Comparison of ENCODE assay signal across 20 cellular contexts in genomic region chr6:109239918-109240321, GRCh38.
A peak's percentile ranks its signal among the peaks of the same experiment; 100 is the strongest.
DNase-seq lines count a peak whose midpoint lies in the region; ATAC-seq, FAIRE-seq and TF ChIP-seq lines count a peak whose summit lies in the region.
"Had no signal": no experiment of that assay in that cellular context is flagged by ENCODE, and none has a peak within 500 bp of the region (broad histone marks: within the 10 kb centered on the region; RNA-seq: fewer than 3 reads in every experiment).

No MANE protein-coding gene starts in this region.

- H3K9me3 ChIP-seq in HepG2 (ENCODE audit: low read length) = no peaks in the 10 kb centered on the region
- no peaks in the 10 kb centered on the region for H3K9me3 ChIP-seq in right lobe of liver
- H3K9me3 ChIP-seq in PC-9 (ENCODE audit: insufficient read depth, low read depth) = no peaks in the 10 kb centered on the region
- H3K9me3 ChIP-seq: esophagus squamous epithelium, SJCRH30, stomach had no signal

- TF ChIP-seq EP300 in HepG2 (IDR thresholded peaks at IDR 0.05; ENCODE audit: low read depth in 2 of 2, low read length in 2 of 2) (no peak), HepG2 (CRISPR knock-in tag; IDR thresholded peaks at IDR 0.05; ENCODE audit: borderline replicate concordance) (no peak)

- H3K4me1 ChIP-seq in HepG2 (ENCODE audit: insufficient read depth, low read length) = peaks cover 48% of the 10 kb centered on the region
- H3K4me1 ChIP-seq in right lobe of liver = no peaks in the 10 kb centered on the region
- H3K4me1 ChIP-seq in PC-9 (replicated peaks; ENCODE audit: insufficient read depth) = peaks cover 22% of the 10 kb centered on the region
- H3K4me1 ChIP-seq: SJCRH30 had no signal

- POLR2A ChIA-PET in HepG2 (lab: Yijun Ruan, JAX) (interaction anchor here (0.9 kb wide), 1 partner anchor 144 kb away, joined by 3 read pairs; no protein-coding TSS in a partner anchor), PC-9 (lab: Charles Lee; ENCODE audit: unreplicated experiment) (no interaction called here)

- H3K4me2 ChIP-seq in HepG2 (ENCODE audit: low read depth, low read length) (peak overlapping the region; percentile 93), PC-9 (no peak overlapping the region)

- in situ Hi-C loops in HepG2 (cut with HindIII; ENCODE audit: extremely low pct_ligation_motif_present, low pct_unique_long_range_greater_than_20kb) = no loop called here

- H3F3A ChIP-seq in PC-9 (ENCODE audit: insufficient read depth, low read depth) = peaks cover 6% of the 10 kb centered on the region; the same call in 1 of the 2 replicates

- H3K27ac ChIP-seq in HepG2 (ENCODE audit: extremely low read length, insufficient read depth, low read length) = peak overlapping the region; percentile 23
- H3K27ac ChIP-seq in right lobe of liver = no peak overlapping the region
- H3K27ac ChIP-seq in PC-9 = no peak overlapping the region
- H3K27ac ChIP-seq: SJCRH30 had no signal

- no peak for TF ChIP-seq CTCF in HepG2 (CRISPR knock-in tag; IDR thresholded peaks at IDR 0.05)
- no peak for TF ChIP-seq CTCF in right lobe of liver (IDR thresholded peaks at IDR 0.05)
- TF ChIP-seq CTCF in PC-9 (conservative IDR thresholded peaks at IDR 0.05) = no peak

- H2AFZ ChIP-seq in HepG2 (ENCODE audit: low read length) (peak overlapping the region; percentile 73), PC-9 (no peak overlapping the region)

- FAIRE-seq in HepG2 (lab: Jason Lieb, UNC) = peak; percentile 64
- FAIRE-seq: A204.1, bronchial epithelial cell, D721Med, GM19239, H1 had no signal

- H3K4me3 ChIP-seq in HepG2 (replicated peaks in 1 of 3; ENCODE audit: insufficient read depth in 1 of 3, low read depth in 2 of 3, low read length in 3 of 3) (peak overlapping the region; percentile 30 to 67 (median 59)), right lobe of liver (no peak overlapping the region), PC-9 (no peak overlapping the region)
- H3K4me3 ChIP-seq: esophagus squamous epithelium, SJCRH30, stomach had no signal

- H3K9me2 ChIP-seq in PC-9 (ENCODE audit: insufficient read depth) = no peaks in the 10 kb centered on the region

- BruUV-seq in HepG2 (replicated peaks; lab: Mats Ljungman, UMichigan) (no TSS peak), PC-9 (replicated peaks; lab: Mats Ljungman, UMichigan) (no TSS peak)

- no peaks in the 10 kb centered on the region for H3K36me3 ChIP-seq in HepG2 (replicated peaks in 1 of 2; ENCODE audit: control insufficient read depth in 1 of 2, insufficient read depth in 2 of 2, low read length in 2 of 2)
- H3K36me3 ChIP-seq in right lobe of liver = no peaks in the 10 kb centered on the region
- H3K36me3 ChIP-seq in PC-9 (ENCODE audit: low read depth) = no peaks in the 10 kb centered on the region
- H3K36me3 ChIP-seq: esophagus squamous epithelium, SJCRH30, stomach had no signal

- peak overlapping the region; percentile 66 for H3K9ac ChIP-seq in HepG2 (ENCODE audit: insufficient read depth, low read depth, low read length)

- no peak for TF ChIP-seq RAD21 in HepG2 (CRISPR knock-in tag; IDR thresholded peaks at IDR 0.05)

- H3K79me2 ChIP-seq in HepG2 (ENCODE audit: insufficient read depth, low read length) = no peaks in the 10 kb centered on the region
- no peaks in the 10 kb centered on the region for H3K79me2 ChIP-seq in PC-9 (ENCODE audit: low read depth)

- H4K20me1 ChIP-seq in HepG2 (ENCODE audit: insufficient read depth, low read length) (no peaks in the 10 kb centered on the region), PC-9 (ENCODE audit: insufficient read depth) (no peaks in the 10 kb centered on the region)

- 2% methylated on average over 6 of the region's 6 CpGs for WGBS in HepG2 (ENCODE audit: low lambda C conversion rate)
- 62% methylated on average over 6 of the region's 6 CpGs for WGBS in right lobe of liver (ENCODE audit: insufficient coverage, low coverage, low lambda C conversion rate, missing lambda C conversion rate)

- DNase-seq in HepG2 (ENCODE audit: low spot score) (peak; percentile 64), right lobe of liver (no peak), left ventricle myocardium superior (peak; percentile 37), pons (ENCODE audit: low spot score) (peak; percentile 87), PC-9 (no peak), SKM-1 treated with dmso at 0.1 percent for 144 hours (lab: John Stamatoyannopoulos, UW; ENCODE audit: unreplicated experiment) (no peak), AML-193 (lab: John Stamatoyannopoulos, UW) (no peak)
- DNase-seq: activated B cell treated with CpG ODN at 0.5 μM for 24 hours; esophagus squamous epithelium; NCI-H1436; NCI-H526 treated with DMSO at 0.1 percent for 48 hours; SJCRH30; stimulated activated CD4-positive, alpha-beta T cell treated with anti-CD3 and anti-CD28 coated beads, Interleukin-4, amount 100 ng/mL, for 24 hours; stomach had no signal

- CTCF ChIA-PET in HepG2 (lab: Yijun Ruan, JAX; ENCODE audit: low intra/inter-chr PET ratio, low total read pairs) = no interaction called here
- CTCF ChIA-PET in PC-9 (lab: Charles Lee) = no interaction called here

- H3K27me3 ChIP-seq in HepG2 (ENCODE audit: control insufficient read depth in 1 of 2, insufficient read depth in 2 of 2, low read length in 2 of 2) (no peaks in the 10 kb centered on the region), right lobe of liver (no peaks in the 10 kb centered on the region), PC-9 (ENCODE audit: insufficient read depth, low read depth) (no peaks in the 10 kb centered on the region)
- H3K27me3 ChIP-seq: esophagus squamous epithelium, SJCRH30, stomach had no signal

- peak; percentile 81 for ATAC-seq in HepG2
- no peak for ATAC-seq in right lobe of liver
- ATAC-seq in left ventricle myocardium superior = peak; percentile 75
- no peak for ATAC-seq in HG02981 (IDR thresholded peaks at IDR 0.05; ENCODE audit: unreplicated experiment)

- intact Hi-C loops in HepG2 (cut with micrococcal nuclease; ENCODE audit: unreplicated experiment) (loop anchor here (1.0 to 5.0 kb wide), 2 partner anchors 53 to 143 kb away; no protein-coding TSS in a partner anchor), right lobe of liver (cut with DNase I) (no loop called here), left ventricle myocardium superior (cut with micrococcal nuclease) (no loop called here), PC-9 (cut with micrococcal nuclease; ENCODE audit: unreplicated experiment) (no loop called here)

- TF ChIP-seq POLR2A in HepG2 (IDR thresholded peaks at IDR 0.05; ENCODE audit: insufficient read depth in 1 of 2, low read depth in 2 of 2, low read length in 2 of 2) (no peak), right lobe of liver (IDR thresholded peaks at IDR 0.05) (no peak)

TF ChIP-seq in HepG2, 621 proteins besides CTCF, POLR2A, EP300 and RAD21 (continues in another document):
- TF ChIP-seq GABPA (IDR thresholded peaks at IDR 0.05; ENCODE audit: low read depth, low read length) (no peak), GABPA (CRISPR knock-in tag; IDR thresholded peaks at IDR 0.05; ENCODE audit: low read depth) (0 out of 2 replicates have a peak, but pooled peaks have one; percentile 11), POLR2G (IDR thresholded peaks at IDR 0.05; ENCODE audit: low read depth, low read length) (peak; percentile 65), SOX6 (IDR thresholded peaks at IDR 0.05) (no peak), SOX6 (CRISPR knock-in tag; IDR thresholded peaks at IDR 0.05) (peak; percentile 52), FOXA3 (CRISPR knock-in tag; IDR thresholded peaks at IDR 0.05) (peak; percentile 9; the same call in 1 of the 2 replicates), ZNF17 (CRISPR knock-in tag; IDR thresholded peaks at IDR 0.05) (no peak), NCOA2 (CRISPR knock-in tag; IDR thresholded peaks at IDR 0.05) (0 out of 2 replicates have a peak, but pooled peaks have one; percentile 28), NFKB2 (CRISPR knock-in tag; IDR thresholded peaks at IDR 0.05; ENCODE audit: borderline replicate concordance) (no peak), ASH2L (IDR thresholded peaks at IDR 0.05; ENCODE audit: insufficient read length, low read depth, low read length) (peak; percentile 21), GPBP1L1 (CRISPR knock-in tag; IDR thresholded peaks at IDR 0.05) (no peak), ZNF607 (CRISPR knock-in tag; IDR thresholded peaks at IDR 0.05; ENCODE audit: borderline replicate concordance) (no peak), ZNF33B (CRISPR knock-in tag; IDR thresholded peaks at IDR 0.05) (no peak), BCL6 (CRISPR knock-in tag; IDR thresholded peaks at IDR 0.05) (peak; percentile 39; the same call in 1 of the 2 replicates), ZNF639 (CRISPR knock-in tag; conservative IDR thresholded peaks at IDR 0.05) (no peak), PLSCR1 (CRISPR knock-in tag; IDR thresholded peaks at IDR 0.05; ENCODE audit: borderline replicate concordance) (no peak), KMT2B (CRISPR knock-in tag; IDR thresholded peaks at IDR 0.05) (peak; percentile 56; the same call in 1 of the 2 replicates), ISL2 (CRISPR knock-in tag; IDR thresholded peaks at IDR 0.05) (0 out of 2 replicates have a peak, but pooled peaks have one; percentile 37)

Comparison
In these comparisons a context has a peak if more than half of its experiments do, and no peak if none do; other contexts are left out.
1. ATAC-seq: peak in HepG2 (single experiment) and left ventricle myocardium superior (single experiment); none in right lobe of liver (0 of 4) and HG02981 (single experiment).
2. DNase-seq: peak in HepG2 (single experiment), left ventricle myocardium superior (single experiment) and pons (single experiment); none in right lobe of liver (0 of 3), PC-9 (0 of 2), SKM-1 treated with dmso at 0.1 percent for 144 hours (single experiment) and AML-193 (0 of 2).
3. H3K4me3 ChIP-seq: peak in HepG2 (3 of 3); none in right lobe of liver (0 of 3) and PC-9 (single experiment).